In genomic region chr22:23391022-23391421, GRCh38 we compare ENCODE assay signal across 26 cellular contexts.
"Had no signal": no experiment of that assay in that cellular context is flagged by ENCODE, and none has a peak within 500 bp of the region (broad histone marks: within the 10 kb centered on the region; RNA-seq: fewer than 3 reads in every experiment).

No MANE protein-coding gene starts in this region.

- H3K4me3 ChIP-seq: ascending aorta, breast epithelium, cardiac muscle cell, esophagus squamous epithelium, gastroesophageal sphincter had no signal

- H3K9me3 Mint-ChIP-seq: activated CD4-positive, alpha-beta memory T cell treated with anti-CD3 and anti-CD28 coated beads, Interleukin-2, amount 10 ng/mL, durations not matched to agents 7 days and 5 days; activated CD4-positive, alpha-beta T cell treated with anti-CD3 and anti-CD28 coated beads, Interleukin-2, amount 10 ng/mL, durations not matched to agents 7 days and 5 days; activated naive CD4-positive, alpha-beta T cell treated with anti-CD3 and anti-CD28 coated beads, Interleukin-2, amount 10 ng/mL, durations not matched to agents 7 days and 5 days; activated naive CD4-positive, alpha-beta T cell treated with anti-CD3 and anti-CD28 coated beads, Interleukin-2, amount 50 U/mL, for 72 hours; activated naive CD8-positive, alpha-beta T cell treated with anti-CD3 and anti-CD28 coated beads, Interleukin-2, amount 10 ng/mL, durations not matched to agents 7 days and 5 days; activated T-cell treated with anti-CD3 and anti-CD28 coated beads, Interleukin-2, amount 50 U/mL, for 24 hours; activated T-cell treated with anti-CD3 and anti-CD28 coated beads, Interleukin-2, amount 50 U/mL, for 72 hours; brain had no signal

- H3K4me3 Mint-ChIP-seq: activated CD4-positive, alpha-beta memory T cell treated with anti-CD3 and anti-CD28 coated beads, Interleukin-2, amount 10 ng/mL, durations not matched to agents 7 days and 5 days; activated CD4-positive, alpha-beta T cell treated with anti-CD3 and anti-CD28 coated beads, Interleukin-2, amount 10 ng/mL, durations not matched to agents 7 days and 5 days; activated naive CD4-positive, alpha-beta T cell treated with anti-CD3 and anti-CD28 coated beads, Interleukin-2, amount 10 ng/mL, durations not matched to agents 7 days and 5 days; activated naive CD8-positive, alpha-beta T cell treated with anti-CD3 and anti-CD28 coated beads, Interleukin-2, amount 10 ng/mL, durations not matched to agents 7 days and 5 days; activated T-cell treated with anti-CD3 and anti-CD28 coated beads, Interleukin-2, amount 50 U/mL, for 24 hours; activated T-cell treated with anti-CD3 and anti-CD28 coated beads, Interleukin-2, amount 50 U/mL, for 72 hours; brain had no signal

- H3K27ac ChIP-seq: ascending aorta, breast epithelium, cardiac muscle cell, epithelial cell of prostate, esophagus squamous epithelium, gastroesophageal sphincter had no signal

- H3K27me3 Mint-ChIP-seq: activated CD4-positive, alpha-beta memory T cell treated with anti-CD3 and anti-CD28 coated beads, Interleukin-2, amount 10 ng/mL, durations not matched to agents 7 days and 5 days; activated CD4-positive, alpha-beta T cell treated with anti-CD3 and anti-CD28 coated beads, Interleukin-2, amount 10 ng/mL, durations not matched to agents 7 days and 5 days; activated naive CD4-positive, alpha-beta T cell treated with anti-CD3 and anti-CD28 coated beads, Interleukin-2, amount 10 ng/mL, durations not matched to agents 7 days and 5 days; activated naive CD8-positive, alpha-beta T cell treated with anti-CD3 and anti-CD28 coated beads, Interleukin-2, amount 10 ng/mL, durations not matched to agents 7 days and 5 days; brain had no signal

- H3K27me3 ChIP-seq: ascending aorta, breast epithelium, cardiac muscle cell, gastroesophageal sphincter had no signal

- H3K4me1 ChIP-seq: ascending aorta, breast epithelium, gastroesophageal sphincter had no signal

- H3K36me3 ChIP-seq: ascending aorta, breast epithelium, cardiac muscle cell, esophagus squamous epithelium, gastroesophageal sphincter had no signal

- DNase-seq: activated CD4-positive, alpha-beta memory T cell treated with anti-CD3 and anti-CD28 coated beads, Interleukin-2, amount 10 ng/mL, durations not matched to agents 7 days and 5 days; activated CD4-positive, alpha-beta T cell treated with anti-CD3 and anti-CD28 coated beads for 1 hour; activated CD4-positive, alpha-beta T cell treated with anti-CD3 and anti-CD28 coated beads for 4 hours; activated CD4-positive, alpha-beta T cell treated with anti-CD3 and anti-CD28 coated beads, Interleukin-2, amount 10 ng/mL, durations not matched to agents 7 days and 5 days; activated CD4-positive, alpha-beta T cell treated with anti-CD3 and anti-CD28 coated beads, Interleukin-2, amount 50 U/mL, for 4 hours; activated CD8-positive, alpha-beta memory T cell treated with anti-CD3 and anti-CD28 coated beads, Interleukin-2, amount 50 U/mL, for 48 hours; activated gamma-delta T cell; activated naive CD4-positive, alpha-beta T cell; activated naive CD4-positive, alpha-beta T cell treated with anti-CD3 and anti-CD28 coated beads, Interleukin-2, amount 10 ng/mL, durations not matched to agents 7 days and 5 days; activated naive CD8-positive, alpha-beta T cell treated with anti-CD3 and anti-CD28 coated beads, Interleukin-2, amount 10 ng/mL, durations not matched to agents 7 days and 5 days; activated T-cell treated with anti-CD3 and anti-CD28 coated beads for 4 hours; activated T-cell treated with anti-CD3 and anti-CD28 coated beads, Interleukin-2, amount 50 U/mL, for 24 hours; activated T-cell treated with anti-CD3 and anti-CD28 coated beads, Interleukin-2, amount 50 U/mL, for 72 hours; cortex of kidney; dermis blood vessel endothelial cell; effector CD8-positive, alpha-beta T cell; esophagus squamous epithelium; foreskin melanocyte; T-helper 2 cell had no signal

- H3K4me1 Mint-ChIP-seq: activated CD4-positive, alpha-beta memory T cell treated with anti-CD3 and anti-CD28 coated beads, Interleukin-2, amount 10 ng/mL, durations not matched to agents 7 days and 5 days; activated CD4-positive, alpha-beta T cell treated with anti-CD3 and anti-CD28 coated beads, Interleukin-2, amount 10 ng/mL, durations not matched to agents 7 days and 5 days; activated naive CD4-positive, alpha-beta T cell treated with anti-CD3 and anti-CD28 coated beads, Interleukin-2, amount 10 ng/mL, durations not matched to agents 7 days and 5 days; activated naive CD8-positive, alpha-beta T cell treated with anti-CD3 and anti-CD28 coated beads, Interleukin-2, amount 10 ng/mL, durations not matched to agents 7 days and 5 days had no signal

- H3K9me3 ChIP-seq: ascending aorta, breast epithelium, esophagus squamous epithelium, gastroesophageal sphincter had no signal

- H3K27ac Mint-ChIP-seq: activated CD4-positive, alpha-beta memory T cell treated with anti-CD3 and anti-CD28 coated beads, Interleukin-2, amount 10 ng/mL, durations not matched to agents 7 days and 5 days; activated naive CD4-positive, alpha-beta T cell treated with anti-CD3 and anti-CD28 coated beads, Interleukin-2, amount 10 ng/mL, durations not matched to agents 7 days and 5 days; activated naive CD4-positive, alpha-beta T cell treated with anti-CD3 and anti-CD28 coated beads, Interleukin-2, amount 50 U/mL, for 72 hours; activated naive CD8-positive, alpha-beta T cell treated with anti-CD3 and anti-CD28 coated beads, Interleukin-2, amount 10 ng/mL, durations not matched to agents 7 days and 5 days; activated T-cell treated with anti-CD3 and anti-CD28 coated beads, Interleukin-2, amount 50 U/mL, for 24 hours; activated T-cell treated with anti-CD3 and anti-CD28 coated beads, Interleukin-2, amount 50 U/mL, for 72 hours had no signal

- H3K36me3 Mint-ChIP-seq: activated naive CD4-positive, alpha-beta T cell treated with anti-CD3 and anti-CD28 coated beads, Interleukin-2, amount 10 ng/mL, durations not matched to agents 7 days and 5 days; activated naive CD4-positive, alpha-beta T cell treated with anti-CD3 and anti-CD28 coated beads, Interleukin-2, amount 50 U/mL, for 72 hours; activated naive CD8-positive, alpha-beta T cell treated with anti-CD3 and anti-CD28 coated beads, Interleukin-2, amount 10 ng/mL, durations not matched to agents 7 days and 5 days; brain had no signal

- ATAC-seq: activated naive CD4-positive, alpha-beta T cell treated with anti-CD3 and anti-CD28 coated beads, Interleukin-2, amount 50 U/mL, for 72 hours; activated T-cell treated with anti-CD3 and anti-CD28 coated beads, Interleukin-2, amount 50 U/mL, for 72 hours; gastroesophageal sphincter had no signal
